Comparison of ENCODE assay signal across 8 cellular contexts in the genomic region with DNA sequence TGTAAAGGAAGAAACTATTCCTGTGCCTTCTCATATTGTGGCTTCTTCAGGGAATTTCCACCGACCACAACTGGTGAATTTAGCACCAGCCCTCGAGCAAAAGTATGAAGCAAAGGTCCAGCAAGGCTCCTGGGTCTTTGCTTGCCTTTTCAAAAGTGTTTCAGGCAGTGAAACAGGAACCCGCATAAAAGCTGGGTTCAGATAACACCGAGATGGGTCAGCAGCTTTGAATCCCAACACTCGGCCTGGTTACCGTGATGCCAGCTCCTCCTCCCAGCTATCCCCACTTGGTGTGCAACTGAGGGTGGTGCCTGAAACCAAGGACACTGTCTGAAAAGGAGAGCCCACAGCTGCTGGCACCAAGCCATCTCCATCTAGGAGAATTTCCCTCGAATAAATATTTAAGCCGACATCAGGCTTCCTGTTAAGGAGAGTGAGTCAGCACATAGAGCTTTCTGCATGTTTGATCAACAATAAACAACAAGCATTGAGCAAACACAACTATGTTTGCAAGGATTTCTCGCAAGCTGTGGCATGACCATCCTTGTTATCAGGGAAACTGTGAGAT.
DNase-seq lines count a peak whose midpoint lies in the region; ATAC-seq and TF ChIP-seq lines count a peak whose summit lies in the region.

No MANE protein-coding gene starts in this region.

- peaks cover 21% of the 10 kb centered on the region for H3K4me1 ChIP-seq in PC-3 (ENCODE audit: insufficient read depth, low read length)
- peaks cover 0 to 33% (median 21%) of the 10 kb centered on the region in 3 donors for H3K4me1 ChIP-seq in esophagus squamous epithelium
- H3K4me1 ChIP-seq in prostate gland (replicated peaks), result no peaks in the 10 kb centered on the region

- WGBS in esophagus squamous epithelium, 2 donors, result 21 to 29% methylated on average over 4 to 9 of the region's 9 CpGs
- 20% methylated on average over 9 of the region's 9 CpGs for WGBS in prostate gland

- no peaks in the 10 kb centered on the region for H3K79me2 ChIP-seq in PC-3 (ENCODE audit: low read length)

- TF ChIP-seq POLR2A in esophagus squamous epithelium (IDR thresholded peaks at IDR 0.05), result no peak
- TF ChIP-seq POLR2A in prostate gland (IDR thresholded peaks at IDR 0.05), result no peak

- H3K4me2 ChIP-seq in PC-3 (ENCODE audit: low read length), result peak overlapping the region; percentile 67

- H3K9me3 ChIP-seq in PC-3 (ENCODE audit: low read length) (no peaks in the 10 kb centered on the region), esophagus squamous epithelium (no peaks in the 10 kb centered on the region), prostate gland (no peaks in the 10 kb centered on the region)

- no peak for TF ChIP-seq CTCF in PC-3 (conservative IDR thresholded peaks at IDR 0.05; ENCODE audit: low read depth, low read length)
- no peak for TF ChIP-seq CTCF in esophagus squamous epithelium (IDR thresholded peaks at IDR 0.05)
- no peak for TF ChIP-seq CTCF in prostate gland (IDR thresholded peaks at IDR 0.05)

- no peaks in the 10 kb centered on the region for H4K20me1 ChIP-seq in PC-3 (ENCODE audit: low read length)

- POLR2A ChIA-PET in PC-3 (lab: Charles Lee; ENCODE audit: unreplicated experiment), result no interaction called here

- peak; percentile 98 for ATAC-seq in PC-3

- H3K4me3 ChIP-seq in PC-3 (ENCODE audit: low read length) (no peak overlapping the region), esophagus squamous epithelium (no peak overlapping the region), prostate gland (no peak overlapping the region)

- no TSS peak for BruUV-seq in PC-3 (replicated peaks; lab: Mats Ljungman, UMichigan)

- CTCF ChIA-PET in PC-3 (lab: Charles Lee), result interaction anchor here (1.3 kb wide), 1 partner anchor 224 kb away, joined by 3 read pairs; no protein-coding TSS in a partner anchor

- H3F3A ChIP-seq in PC-3 (ENCODE audit: low read length, unreplicated experiment), result no peaks in the 10 kb centered on the region

- H3K27ac ChIP-seq in PC-3 (ENCODE audit: low read length) (peak overlapping the region; percentile 78), esophagus squamous epithelium (peak overlapping the region; percentile 61 to 81 (median 71)), prostate gland (peak overlapping the region in 1 of 2 donors; percentile 16)

- H3K36me3 ChIP-seq in PC-3 (ENCODE audit: low read depth, low read length) (peaks cover 4% of the 10 kb centered on the region), esophagus squamous epithelium (peaks cover 0 to 13% (median 0%) of the 10 kb centered on the region in 3 donors), prostate gland (no peaks in the 10 kb centered on the region)

- peak overlapping the region; percentile 15; the same call in 1 of the 2 replicates for H3K9ac ChIP-seq in PC-3 (ENCODE audit: low read length)

- intact Hi-C loops in PC-3 (cut with micrococcal nuclease), result loop anchor here (2.0 kb wide), 1 partner anchor 56 kb away; no protein-coding TSS in a partner anchor
- intact Hi-C loops in esophagus squamous epithelium (cut with DNase I), result no loop called here
- intact Hi-C loops in prostate gland (cut with DNase I), result no loop called here

- H3K27me3 ChIP-seq in PC-3 (ENCODE audit: low read length) (no peaks in the 10 kb centered on the region), esophagus squamous epithelium (no peaks in the 10 kb centered on the region), prostate gland (replicated peaks; ENCODE audit: insufficient read depth) (no peaks in the 10 kb centered on the region)

- H3K9me2 ChIP-seq in PC-3 (replicated peaks; ENCODE audit: low read length), result no peaks in the 10 kb centered on the region

- DNase-seq in ELR (ENCODE audit: low read depth) (peak; percentile 89), PC-3 (peak; percentile 95), esophagus squamous epithelium (lab: John Stamatoyannopoulos, UW) (no peak), prostate gland (ENCODE audit: low spot score) (peak; percentile 47), Kasumi-1 (lab: John Stamatoyannopoulos, UW) (no peak), activated T-cell treated with anti-CD3 and anti-CD28 coated beads for 4 hours (no peak)
- no peak for DNase-seq in stimulated activated naive CD4-positive, alpha-beta T cell treated with Interleukin-2 at 50 U/mL for 16 hours (lab: John Stamatoyannopoulos, UW)
- no peak for DNase-seq in activated naive CD4-positive, alpha-beta T cell treated with Interleukin-2 at 50 U/mL for 16 hours

- H2AFZ ChIP-seq in PC-3 (ENCODE audit: low read length), result peak overlapping the region; percentile 21; the same call in 1 of the 2 replicates

Comparison
In these comparisons a context has a peak if more than half of its experiments do, and no peak if none do; other contexts are left out.
1. DNase-seq: peak in ELR (single experiment), PC-3 (single experiment) and prostate gland (single experiment); none in esophagus squamous epithelium (single experiment), stimulated activated naive CD4-positive, alpha-beta T cell treated with Interleukin-2 at 50 U/mL for 16 hours (single experiment), activated naive CD4-positive, alpha-beta T cell treated with Interleukin-2 at 50 U/mL for 16 hours (single experiment), Kasumi-1 (0 of 2) and activated T-cell treated with anti-CD3 and anti-CD28 coated beads for 4 hours (single experiment).